ENCODE assay signal across 8 cellular contexts in the genomic region with DNA sequence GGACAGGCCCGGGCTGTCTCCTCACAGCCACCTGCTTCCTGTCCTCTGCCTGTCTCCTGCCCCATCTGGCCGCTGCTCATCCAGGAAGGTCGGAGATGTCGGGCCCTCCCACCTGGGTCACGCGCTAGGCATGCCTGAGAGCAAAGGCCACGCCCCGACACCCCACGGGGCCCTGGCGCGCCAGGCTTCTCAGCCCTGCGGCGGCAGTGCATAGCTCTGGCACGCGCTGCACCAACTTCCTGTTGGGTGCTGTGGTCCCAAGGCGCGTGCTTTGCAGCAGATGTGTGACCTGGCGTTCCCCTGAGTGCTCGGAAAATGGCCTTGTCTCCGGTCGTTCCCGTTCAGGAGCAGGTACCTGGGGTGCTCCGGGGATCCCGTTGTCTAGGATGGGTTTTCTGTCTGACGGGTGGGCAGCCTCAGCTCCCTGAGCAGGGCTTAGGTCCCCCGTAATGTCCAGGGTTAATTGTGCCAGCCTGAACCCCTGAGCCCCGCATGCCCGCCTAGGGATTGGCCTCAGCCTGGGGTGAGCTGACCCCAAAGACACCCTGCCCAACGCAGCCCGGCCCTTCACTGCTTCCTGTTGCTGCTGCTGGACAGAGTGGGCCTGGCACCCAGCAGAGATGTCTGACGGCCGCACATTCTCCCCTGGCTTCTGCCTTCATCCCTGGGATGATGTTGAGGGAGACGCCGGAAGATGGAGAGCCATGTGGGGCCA. TPM values are rescaled to one million over a fixed set of nuclear protein-coding genes. Genes with fewer than 3 reads are reported as not detected.
DNase-seq lines count a peak whose midpoint lies in the region; ATAC-seq and TF ChIP-seq lines count a peak whose summit lies in the region.

No MANE protein-coding gene starts in this region.

- H3K9ac ChIP-seq in MM.1S (ENCODE audit: low read length): peak overlapping the region; percentile 69

- H3K27ac ChIP-seq in MM.1S (ENCODE audit: low read length) (peak overlapping the region; percentile 77; the same call in 1 of the 2 replicates), ascending aorta (peak overlapping the region in 1 of 2 donors; percentile 11), left lung (peak overlapping the region; percentile 56 to 94)

- peaks cover 21% of the 10 kb centered on the region for H3F3A ChIP-seq in MM.1S (ENCODE audit: insufficient read depth, low read length)

- H3K4me1 ChIP-seq in MM.1S (ENCODE audit: low read length) (peaks cover 24% of the 10 kb centered on the region), ascending aorta (no peaks in the 10 kb centered on the region), left lung (peaks cover 0 to 34% of the 10 kb centered on the region in 2 donors)

- DNase-seq in GM12865 (ENCODE audit: low read depth) (peak; percentile 96), HCEC 1CT (peak; percentile 4), MM.1S (peak; percentile 97), T-helper 2 cell (peak; percentile 83 to 98 (median 91)), ascending aorta (ENCODE audit: low spot score in 2 of 2) (peak; percentile 79 to 87), left lung (peak; percentile 95 to 99), superior temporal gyrus (ENCODE audit: extremely low spot score) (no peak)
- peak; percentile 81 for DNase-seq in stimulated activated CD8-positive, alpha-beta memory T cell treated with anti-CD3 and anti-CD28 coated beads, Interleukin-15, amount 100 ng/mL, for 1 hour (ENCODE audit: low read depth)

- peak overlapping the region; percentile 24; the same call in 1 of the 2 replicates for H2AFZ ChIP-seq in MM.1S (ENCODE audit: low read length)

- H3K79me2 ChIP-seq in MM.1S (ENCODE audit: low read length): peaks cover 66% of the 10 kb centered on the region

- intact Hi-C loops in ascending aorta (cut with DNase I) (no loop called here), left lung (cut with DNase I) (no loop called here)

- no peaks in the 10 kb centered on the region for H3K9me2 ChIP-seq in MM.1S (replicated peaks; ENCODE audit: insufficient read depth, low read length)

- H3K36me3 ChIP-seq in MM.1S (replicated peaks; ENCODE audit: insufficient read depth, low read length) (peaks cover 5% of the 10 kb centered on the region; the same call in 1 of the 2 replicates), ascending aorta (no peaks in the 10 kb centered on the region), left lung (peaks cover 0 to 7% of the 10 kb centered on the region in 2 donors)

- TF ChIP-seq CTCF in GM12865 (IDR thresholded peaks at IDR 0.05; ENCODE audit: insufficient read depth, low read depth, low read length, missing control alignments) (no peak), MM.1S (IDR thresholded peaks at IDR 0.05; ENCODE audit: low read length) (no peak), ascending aorta (IDR thresholded peaks at IDR 0.05) (no peak), left lung (IDR thresholded peaks at IDR 0.05) (no peak)

- peak; percentile 93 for ATAC-seq in left lung

- H3K9me3 ChIP-seq in MM.1S (replicated peaks; ENCODE audit: insufficient read depth, low read length) (no peaks in the 10 kb centered on the region), ascending aorta (no peaks in the 10 kb centered on the region), left lung (no peaks in the 10 kb centered on the region)

- H3K4me3 ChIP-seq in GM12865 (ENCODE audit: low read depth, low read length) (peak overlapping the region; percentile 89), MM.1S (ENCODE audit: low read length) (peak overlapping the region; percentile 73), ascending aorta (peak overlapping the region; percentile 12 to 48), left lung (peak overlapping the region; percentile 21 to 66)

- no peaks in the 10 kb centered on the region for H4K20me1 ChIP-seq in MM.1S (ENCODE audit: insufficient read depth, low read length)

- H3K4me2 ChIP-seq in MM.1S (ENCODE audit: low read depth, low read length): peak overlapping the region; percentile 96

- H3K27me3 ChIP-seq in MM.1S (replicated peaks; ENCODE audit: insufficient read depth, low read length) (no peaks in the 10 kb centered on the region), ascending aorta (no peaks in the 10 kb centered on the region), left lung (peaks cover 0 to 21% of the 10 kb centered on the region in 2 donors)

RNA-seq across cellular contexts. Expression of gene KCNAB2, which starts 19.4 kb away (rescaled TPM):
- total RNA-seq in ascending aorta: 17.9 TPM
- 10 to 100 TPM; 35.6 to 82.5 TPM for total RNA-seq in left lung

RNA-seq across cellular contexts. Expression of gene NPHP4, which starts 34.0 kb away (rescaled TPM):
- total RNA-seq in ascending aorta (8.2 TPM), left lung (10 to 100 TPM; 13.4 to 16.4 TPM)

Comparison
In these comparisons a context has a peak if more than half of its experiments do, and no peak if none do; other contexts are left out.
1. H3K4me3 ChIP-seq: peak in every context shown above with its lines; median percentile 89 in GM12865; 73 in MM.1S; 44 in left lung; 30 in ascending aorta.